ENCODE assay signal across 4 cellular contexts in genomic region chr10:17028843-17029580, GRCh38.
TF ChIP-seq lines count a peak whose summit lies in the region.

No MANE protein-coding gene starts in this region.

TF ChIP-seq in liver, 16 proteins besides CTCF, POLR2A, EP300 and RAD21 (continues in another document):
- TF ChIP-seq ATF3 (IDR thresholded peaks at IDR 0.05) (no peak), REST (IDR thresholded peaks at IDR 0.05) (no peak), TAF1 (conservative IDR thresholded peaks at IDR 0.05) (no peak), FOXA2 (IDR thresholded peaks at IDR 0.05) (no peak), RXRA (IDR thresholded peaks at IDR 0.05) (no peak), ZBTB33 (IDR thresholded peaks at IDR 0.05) (no peak), JUND (IDR thresholded peaks at IDR 0.05) (no peak), HNF4A (conservative IDR thresholded peaks at IDR 0.05) (no peak), SP1 (IDR thresholded peaks at IDR 0.05) (no peak), NR2F2 (IDR thresholded peaks at IDR 0.05) (no peak), FOXA1 (IDR thresholded peaks at IDR 0.05) (no peak)

TF ChIP-seq in HepG2, 621 proteins besides CTCF, POLR2A, EP300 and RAD21 (continued from another document and continues in another):
- TF ChIP-seq THRA (CRISPR knock-in tag; IDR thresholded peaks at IDR 0.05; ENCODE audit: borderline replicate concordance) (no peak), ELF4 (CRISPR knock-in tag; IDR thresholded peaks at IDR 0.05; ENCODE audit: borderline replicate concordance) (no peak), DDIT3 (CRISPR knock-in tag; IDR thresholded peaks at IDR 0.05) (no peak), ZFP36L2 (CRISPR knock-in tag; IDR thresholded peaks at IDR 0.05) (no peak), AHR (CRISPR knock-in tag; IDR thresholded peaks at IDR 0.05) (no peak), ZNF512 (CRISPR knock-in tag; IDR thresholded peaks at IDR 0.05) (no peak), CSRNP1 (CRISPR knock-in tag; IDR thresholded peaks at IDR 0.05) (no peak), TRIM24 (CRISPR knock-in tag; IDR thresholded peaks at IDR 0.05) (no peak), ZNF354B (CRISPR knock-in tag; IDR thresholded peaks at IDR 0.05) (no peak)

TF ChIP-seq in K562, 482 proteins besides CTCF, POLR2A, EP300 and RAD21 (continued from another document and continues in another):
- TF ChIP-seq ZBTB40 (IDR thresholded peaks at IDR 0.05) (no peak; the same call in 1 of the 2 replicates), ZBTB40 (CRISPR knock-in tag; IDR thresholded peaks at IDR 0.05) (no peak), NRF1 (conservative IDR thresholded peaks at IDR 0.05 in 1 of 2, IDR thresholded peaks at IDR 0.05 in 1 of 2) (no peak), MTA3 (IDR thresholded peaks at IDR 0.05; ENCODE audit: borderline replicate concordance) (no peak), ETS2 (tag; IDR thresholded peaks at IDR 0.05; ENCODE audit: borderline replicate concordance, poor library complexity, severe bottlenecking) (no peak), ZNF589 (CRISPR knock-in tag; IDR thresholded peaks at IDR 0.05; ENCODE audit: low read depth) (no peak; the same call in 1 of the 2 replicates), THRB (CRISPR knock-in tag; conservative IDR thresholded peaks at IDR 0.05) (no peak), ZNF197 (CRISPR knock-in tag; IDR thresholded peaks at IDR 0.05; ENCODE audit: low read depth) (no peak)

TF ChIP-seq in GM23338, 12 proteins besides CTCF, POLR2A, EP300 and RAD21 (continued from another document):
- TF ChIP-seq ZNF331 (CRISPR knock-in tag; IDR thresholded peaks at IDR 0.05; ENCODE audit: low read depth) (no peak), ZNF462 (CRISPR knock-in tag; IDR thresholded peaks at IDR 0.05) (no peak), ETS1 (IDR thresholded peaks at IDR 0.05) (no peak), ZNF114 (CRISPR knock-in tag; IDR thresholded peaks at IDR 0.05) (no peak), JUNB (IDR thresholded peaks at IDR 0.05; ENCODE audit: unreplicated experiment) (no peak), CREB1 (CRISPR knock-in tag; IDR thresholded peaks at IDR 0.05; ENCODE audit: low read depth) (no peak), EZH2 (IDR thresholded peaks at IDR 0.05; ENCODE audit: low read depth, unreplicated experiment) (no peak)
